2 cellular contexts compared by ENCODE assay signal in the genomic region with DNA sequence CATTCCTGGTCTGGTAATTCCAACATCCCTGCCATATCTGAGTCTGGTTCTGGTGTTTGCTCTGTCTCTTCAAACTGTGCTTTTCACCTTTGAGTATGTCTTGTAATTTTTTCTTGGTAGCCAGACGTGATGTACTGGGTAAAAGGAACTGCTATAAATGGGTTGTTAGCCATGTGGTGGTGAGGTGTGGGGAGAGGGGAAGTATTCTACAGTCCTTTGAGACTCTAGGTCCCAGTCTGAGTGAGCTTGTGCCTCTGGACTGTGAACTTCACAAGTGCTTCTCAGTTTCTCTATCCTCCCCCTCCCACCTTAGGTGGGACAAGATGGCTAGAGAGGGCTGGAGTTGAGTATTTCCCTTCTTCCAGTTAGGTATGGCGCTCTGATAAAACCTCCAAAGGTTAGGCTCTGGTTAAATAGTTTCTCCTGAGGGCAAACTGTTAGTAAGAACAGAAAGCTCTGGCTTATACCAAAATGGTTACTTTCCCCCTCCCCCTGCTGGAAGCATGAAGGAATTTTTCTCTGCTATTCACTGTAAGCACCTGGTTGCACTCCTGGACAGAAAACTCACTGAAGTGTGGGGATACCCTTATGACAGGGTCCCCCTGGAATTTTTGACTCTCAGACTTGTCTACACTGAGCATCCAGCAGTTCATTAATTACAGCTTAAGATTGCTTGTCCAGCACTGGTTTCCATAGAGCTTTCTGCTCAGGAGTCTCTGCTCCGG.
TF ChIP-seq lines count a peak whose summit lies in the region.

No MANE protein-coding gene starts in this region.

TF ChIP-seq in SK-N-SH, 30 proteins besides CTCF, POLR2A, EP300 and RAD21:
- no peak for TF ChIP-seq FOXM1 (IDR thresholded peaks at IDR 0.05; ENCODE audit: low read depth)
- no peak for TF ChIP-seq PBX3 (IDR thresholded peaks at IDR 0.05)
- no peak for TF ChIP-seq USF1 (IDR thresholded peaks at IDR 0.05; ENCODE audit: borderline replicate concordance, low read depth)
- no peak for TF ChIP-seq MAX (IDR thresholded peaks at IDR 0.05; ENCODE audit: low read depth)
- no peak for TF ChIP-seq NFIC (IDR thresholded peaks at IDR 0.05; ENCODE audit: borderline replicate concordance)
- TF ChIP-seq SIN3A (IDR thresholded peaks at IDR 0.05; ENCODE audit: borderline replicate concordance, low read depth, low read length) = no peak
- no peak for TF ChIP-seq SMC3 (IDR thresholded peaks at IDR 0.05; ENCODE audit: low read depth, low read length)
- no peak for TF ChIP-seq REST (IDR thresholded peaks at IDR 0.05; ENCODE audit: low read depth, low read length)

TF ChIP-seq in SK-N-SH treated with all-trans-retinoic acid at 6 μM for 48 hours, 23 proteins besides CTCF, POLR2A, EP300 and RAD21:
- TF ChIP-seq ZC3H10 (CRISPR knock-in tag; IDR thresholded peaks at IDR 0.05) (no peak), CSRNP3 (CRISPR knock-in tag; IDR thresholded peaks at IDR 0.05) (no peak), OSR1 (CRISPR knock-in tag; IDR thresholded peaks at IDR 0.05) (no peak), PPARA (CRISPR knock-in tag; IDR thresholded peaks at IDR 0.05; ENCODE audit: borderline replicate concordance) (no peak), TCF4 (CRISPR knock-in tag; IDR thresholded peaks at IDR 0.05; ENCODE audit: borderline replicate concordance) (no peak), ZNF565 (CRISPR knock-in tag; conservative IDR thresholded peaks at IDR 0.05; ENCODE audit: low read depth) (no peak), ZFP3 (CRISPR knock-in tag; IDR thresholded peaks at IDR 0.05) (no peak), BACH2 (CRISPR knock-in tag; IDR thresholded peaks at IDR 0.05; ENCODE audit: borderline replicate concordance) (no peak), TSHZ2 (CRISPR knock-in tag; IDR thresholded peaks at IDR 0.05) (no peak)
